9 cellular contexts compared by ENCODE assay signal in the genomic region with DNA sequence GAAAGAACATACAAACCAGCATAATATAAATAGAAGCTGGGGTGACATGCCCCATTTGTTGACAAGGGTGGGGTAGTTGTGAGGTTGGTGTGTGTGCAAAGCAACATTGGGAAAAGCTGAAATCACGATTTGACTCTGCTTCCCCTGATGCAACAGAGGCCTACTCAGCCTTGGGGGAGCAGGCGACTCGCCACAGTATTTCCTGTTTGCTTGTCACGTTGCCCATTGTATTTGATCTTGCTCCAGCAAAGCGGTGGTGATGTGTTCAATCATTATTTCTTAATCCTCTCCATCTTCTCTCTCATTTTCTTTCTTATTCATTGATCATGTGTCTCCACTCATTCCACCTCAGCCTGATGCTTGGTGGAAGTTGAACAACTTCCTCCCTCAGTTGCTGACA.
A peak's percentile ranks its signal among the peaks of the same experiment; 100 is the strongest.
DNase-seq lines count a peak whose midpoint lies in the region; ATAC-seq, FAIRE-seq and TF ChIP-seq lines count a peak whose summit lies in the region.
"Had no signal": no experiment of that assay in that cellular context is flagged by ENCODE, and none has a peak within 500 bp of the region (broad histone marks: within the 10 kb centered on the region; RNA-seq: fewer than 3 reads in every experiment).

No MANE protein-coding gene starts in this region.

- peak; percentile 29 for FAIRE-seq in astrocyte (lab: Jason Lieb, UNC)

- DNase-seq in A172 (ENCODE audit: low spot score) (peak; percentile 57), Peyer's patch (peak in 2 of 3 donors; percentile 33 to 67), astrocyte (ENCODE audit: low read depth) (peak; percentile 64), omental fat pad (ENCODE audit: low spot score) (no peak), NCI-H526 treated with DMSO at 0.1 percent for 48 hours (lab: John Stamatoyannopoulos, UW) (no peak), NCI-H1092 (lab: John Stamatoyannopoulos, UW) (no peak)

- ATAC-seq in GM21576 (IDR thresholded peaks at IDR 0.05; ENCODE audit: unreplicated experiment) (peak; percentile 76), omental fat pad (ENCODE audit: low FRiP score) (peak; percentile 16), GM18520 (IDR thresholded peaks at IDR 0.05; ENCODE audit: unreplicated experiment) (no peak)

- peak overlapping the region; percentile 73 for H2AFZ ChIP-seq in astrocyte (ENCODE audit: low read depth, low read length)

- H3K79me2 ChIP-seq in astrocyte (ENCODE audit: insufficient read depth, low read length): no peaks in the 10 kb centered on the region

- H3K9ac ChIP-seq in astrocyte (ENCODE audit: low read length): peak overlapping the region; percentile 66

- H3K27ac ChIP-seq in Peyer's patch: peak overlapping the region; percentile 37 to 49 (median 44)
- peak overlapping the region; percentile 87 for H3K27ac ChIP-seq in astrocyte (ENCODE audit: low read depth, low read length)
- H3K27ac ChIP-seq: adrenal gland had no signal

- TF ChIP-seq CTCF in Peyer's patch (IDR thresholded peaks at IDR 0.05) (no peak), astrocyte (IDR thresholded peaks at IDR 0.05; ENCODE audit: insufficient read depth, low read depth, low read length) (no peak), omental fat pad (IDR thresholded peaks at IDR 0.05) (no peak)

- no peaks in the 10 kb centered on the region for H3K9me3 ChIP-seq in Peyer's patch
- no peaks in the 10 kb centered on the region for H3K9me3 ChIP-seq in astrocyte (ENCODE audit: insufficient read depth, low read depth, low read length)
- H3K9me3 ChIP-seq: adrenal gland had no signal

- no peak for TF ChIP-seq POLR2A in Peyer's patch (IDR thresholded peaks at IDR 0.05)

- H3K36me3 Mint-ChIP-seq in astrocyte (ENCODE audit: low read depth, unreplicated experiment): no peaks in the 10 kb centered on the region

- H3K4me1 ChIP-seq in Peyer's patch: peaks cover 0 to 16% (median 0%) of the 10 kb centered on the region in 4 donors
- H3K4me1 ChIP-seq in astrocyte (ENCODE audit: insufficient read depth, low read length): peaks cover 18% of the 10 kb centered on the region

- peak overlapping the region; percentile 15 for H3K27ac Mint-ChIP-seq in astrocyte (ENCODE audit: unreplicated experiment)

- H3K27me3 ChIP-seq in Peyer's patch: no peaks in the 10 kb centered on the region
- H3K27me3 ChIP-seq in astrocyte (ENCODE audit: insufficient read depth, low read length): no peaks in the 10 kb centered on the region
- H3K27me3 ChIP-seq: adrenal gland had no signal

- no peaks in the 10 kb centered on the region for H4K20me1 ChIP-seq in astrocyte (ENCODE audit: insufficient read depth, low read length)

- peak overlapping the region; percentile 68 for H3K4me2 ChIP-seq in astrocyte (ENCODE audit: low read length)

- H3K4me1 Mint-ChIP-seq in astrocyte (ENCODE audit: low read depth, unreplicated experiment): peaks cover 11% of the 10 kb centered on the region

- no peak overlapping the region for H3K4me3 ChIP-seq in Peyer's patch
- H3K4me3 ChIP-seq in astrocyte (ENCODE audit: insufficient read depth, low read depth, low read length): no peak overlapping the region
- H3K4me3 ChIP-seq: adrenal gland had no signal

- no peak overlapping the region for H3K4me3 Mint-ChIP-seq in astrocyte (ENCODE audit: unreplicated experiment)

- H3K27me3 Mint-ChIP-seq in astrocyte (ENCODE audit: low read depth, unreplicated experiment): no peaks in the 10 kb centered on the region

- H3K36me3 ChIP-seq in Peyer's patch (no peaks in the 10 kb centered on the region), astrocyte (ENCODE audit: insufficient read depth, low read length) (no peaks in the 10 kb centered on the region)
- H3K36me3 ChIP-seq: adrenal gland had no signal

- H3K9me3 Mint-ChIP-seq in astrocyte (ENCODE audit: unreplicated experiment): peaks cover 2% of the 10 kb centered on the region

Comparison
In these comparisons a context has a peak if more than half of its experiments do, and no peak if none do; other contexts are left out.
1. DNase-seq: peak in A172 (single experiment), Peyer's patch (2 of 3) and astrocyte (single experiment); none in omental fat pad (single experiment), NCI-H526 treated with DMSO at 0.1 percent for 48 hours (single experiment) and NCI-H1092 (single experiment).